6 cellular contexts compared by ENCODE assay signal in the genomic region with DNA sequence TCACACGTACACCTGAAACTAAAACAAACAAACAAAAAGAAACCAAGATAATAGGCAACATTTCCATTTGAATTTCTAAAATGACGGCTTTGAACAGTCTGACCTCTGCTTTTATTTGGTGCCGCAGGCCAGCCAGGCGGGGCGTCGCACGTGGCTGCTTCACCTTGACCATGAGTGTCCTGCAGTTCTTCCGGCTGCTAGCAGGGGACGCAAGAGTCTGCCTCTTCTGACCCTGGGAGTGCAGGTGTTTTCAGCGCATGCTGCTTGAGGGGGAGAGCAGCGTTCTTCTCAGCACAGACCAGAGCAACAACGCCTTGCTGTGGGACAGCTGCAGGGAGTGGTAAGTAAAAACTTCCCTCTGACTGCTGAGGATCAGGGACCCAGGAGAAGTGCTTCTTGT. TPM values are rescaled to one million over a fixed set of nuclear protein-coding genes. Genes with fewer than 3 reads are reported as not detected.
"Had no signal": no experiment of that assay in that cellular context is flagged by ENCODE, and none has a peak within 500 bp of the region (broad histone marks: within the 10 kb centered on the region; RNA-seq: fewer than 3 reads in every experiment).

No MANE protein-coding gene starts in this region.

RNA-seq across cellular contexts. Expression of gene CDY2B, which starts 47.9 kb away (rescaled TPM):
- total RNA-seq: HepG2, HT-29, HT1080, IMR-90, K562 had no signal
- polyA plus RNA-seq: HepG2, IgD-negative memory B cell, IMR-90, K562 had no signal
